ENCODE assay signal across 8 cellular contexts in the genomic region with DNA sequence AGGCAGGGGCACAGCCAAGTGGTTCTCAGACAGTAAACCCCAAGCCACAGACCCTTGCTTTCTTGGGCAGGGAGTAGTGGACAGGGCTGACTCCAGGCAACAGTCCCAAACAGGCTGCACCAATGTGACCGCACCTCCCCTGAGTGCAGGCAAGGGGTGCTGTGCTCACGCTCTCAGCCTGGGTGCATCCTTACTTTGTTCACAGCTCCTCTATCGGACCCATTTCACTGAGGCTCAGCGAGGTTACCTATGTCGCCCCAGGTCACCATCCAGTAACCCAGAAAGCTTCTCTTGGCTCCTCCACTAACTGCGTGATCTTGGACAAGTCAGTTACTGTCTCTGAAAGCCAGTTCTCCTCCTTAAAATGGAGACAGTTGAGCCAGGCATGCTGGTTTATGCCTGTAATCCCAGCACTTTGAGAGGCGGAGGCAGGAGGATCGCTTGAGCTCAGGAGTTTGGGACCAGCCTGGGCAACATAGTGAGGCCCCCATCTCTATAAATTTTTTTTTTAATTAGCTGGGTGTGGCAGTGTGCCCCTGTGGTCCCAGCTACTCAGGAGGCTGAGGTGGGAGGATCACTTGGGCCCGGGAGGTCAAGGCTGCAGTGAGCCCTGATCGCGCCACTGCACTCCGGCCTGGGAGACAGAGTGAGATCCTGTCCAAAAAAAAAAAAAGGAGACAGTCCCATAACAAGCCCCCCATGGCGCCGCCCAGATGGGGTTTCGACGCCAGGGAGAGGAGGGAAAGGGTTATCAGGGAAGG. TPM values are rescaled to one million over a fixed set of nuclear protein-coding genes. Genes with fewer than 3 reads are reported as not detected.
DNase-seq lines count a peak whose midpoint lies in the region; ATAC-seq and TF ChIP-seq lines count a peak whose summit lies in the region.

No MANE protein-coding gene starts in this region.

- H3K4me2 ChIP-seq in parathyroid adenoma (ENCODE audit: low read length), result peak overlapping the region; percentile 80

- H3K4me3 ChIP-seq in Panc1 (ENCODE audit: low read depth in 2 of 2, low read length in 2 of 2) (peak overlapping the region; percentile 78 to 83), epithelial cell of proximal tubule (ENCODE audit: low read depth, low read length) (peak overlapping the region; percentile 91), parathyroid adenoma (ENCODE audit: low read depth, low read length) (peak overlapping the region; percentile 52)

- POLR2A ChIA-PET in Panc1 (lab: Charles Lee), result interaction anchor here (0.6 kb wide), 1 partner anchor 364 kb away, joined by 3 read pairs; no protein-coding TSS in a partner anchor

- CTCF ChIA-PET in Panc1 (lab: Charles Lee), result no interaction called here

- no peaks in the 10 kb centered on the region for H3K79me2 ChIP-seq in parathyroid adenoma

- peak overlapping the region; percentile 69 for H3K27ac ChIP-seq in Panc1 (ENCODE audit: low read length)
- H3K27ac ChIP-seq in parathyroid adenoma, result no peak overlapping the region

- intact Hi-C loops in Panc1 (cut with micrococcal nuclease; ENCODE audit: unreplicated experiment), result no loop called here

- no peak for ATAC-seq in Panc1
- no peak for ATAC-seq in HG03565 (IDR thresholded peaks at IDR 0.05; ENCODE audit: unreplicated experiment)

- peak overlapping the region; percentile 87 for H2AFZ ChIP-seq in parathyroid adenoma

- DNase-seq in Panc1 (ENCODE audit: low read depth, low spot score) (no peak), epithelial cell of proximal tubule (ENCODE audit: low read depth) (no peak), H4 (ENCODE audit: low spot score) (no peak), ureter (ENCODE audit: low spot score) (no peak)
- no peak for DNase-seq in stimulated activated CD4-positive, alpha-beta T cell treated with anti-CD3 and anti-CD28 coated beads, Interleukin-1b, Interleukin-23, amount 100 ng/mL, for 48 hours

- in situ Hi-C loops in Panc1 (cut with HindIII; ENCODE audit: low pct_unique_long_range_greater_than_20kb, low sequenced_read_pairs), result no loop called here

- H3K4me1 ChIP-seq in ES-I3 (ENCODE audit: insufficient read depth, low read length) (no peaks in the 10 kb centered on the region; the same call in 1 of the 2 replicates), Panc1 (ENCODE audit: control insufficient read depth, insufficient read depth, low read length) (no peaks in the 10 kb centered on the region; the same call in 1 of the 2 replicates), parathyroid adenoma (peaks cover 2% of the 10 kb centered on the region)

- H3K36me3 ChIP-seq in ES-I3 (ENCODE audit: insufficient read depth, low read length) (no peaks in the 10 kb centered on the region), Panc1 (ENCODE audit: control insufficient read depth, insufficient read depth, low read length) (no peaks in the 10 kb centered on the region), parathyroid adenoma (ENCODE audit: control insufficient read depth, insufficient read depth, low read length) (no peaks in the 10 kb centered on the region)

- no TSS peak for BruUV-seq in Panc1 (replicated peaks; lab: Mats Ljungman, UMichigan)

- TF ChIP-seq CTCF in Panc1 (IDR thresholded peaks at IDR 0.05) (no peak), epithelial cell of proximal tubule (conservative IDR thresholded peaks at IDR 0.05; ENCODE audit: low read depth, low read length) (no peak), parathyroid adenoma (IDR thresholded peaks at IDR 0.05) (no peak)

- H3K9ac ChIP-seq in ES-I3 (ENCODE audit: low read depth, low read length) (peak overlapping the region; percentile 69), parathyroid adenoma (no peak overlapping the region)

- H3K9me3 ChIP-seq in ES-I3 (ENCODE audit: control insufficient read depth, insufficient read depth, low read length), result no peaks in the 10 kb centered on the region
- no peaks in the 10 kb centered on the region for H3K9me3 ChIP-seq in Panc1 (ENCODE audit: control insufficient read depth, insufficient read depth, low read depth, low read length)
- no peaks in the 10 kb centered on the region for H3K9me3 ChIP-seq in parathyroid adenoma (ENCODE audit: control insufficient read depth, low read length)

- H3K27me3 ChIP-seq in Panc1 (ENCODE audit: control insufficient read depth, insufficient read depth, low read length) (no peaks in the 10 kb centered on the region), parathyroid adenoma (ENCODE audit: control insufficient read depth, insufficient read depth, low read length) (no peaks in the 10 kb centered on the region)

RNA-seq across cellular contexts. Expression of a gene that starts 0.8 kb away (rescaled TPM):
- total RNA-seq in Panc1 (2021; ENCODE audit: unreplicated experiment), result 34.4 TPM
- polyA plus RNA-seq in Panc1 (2012; ENCODE audit: insufficient read length), result 34.6 TPM
- total RNA-seq in epithelial cell of proximal tubule, result 13.0 and 20.6 TPM in 2 replicates
- 11.1 and 11.9 TPM in 2 replicates for total RNA-seq in H4 (2014; rRNA removed; shearing (Covaris generic))
- total RNA-seq in ureter, result 37.3 TPM
